Comparison of ENCODE assay signal across 8 cellular contexts in the genomic region with DNA sequence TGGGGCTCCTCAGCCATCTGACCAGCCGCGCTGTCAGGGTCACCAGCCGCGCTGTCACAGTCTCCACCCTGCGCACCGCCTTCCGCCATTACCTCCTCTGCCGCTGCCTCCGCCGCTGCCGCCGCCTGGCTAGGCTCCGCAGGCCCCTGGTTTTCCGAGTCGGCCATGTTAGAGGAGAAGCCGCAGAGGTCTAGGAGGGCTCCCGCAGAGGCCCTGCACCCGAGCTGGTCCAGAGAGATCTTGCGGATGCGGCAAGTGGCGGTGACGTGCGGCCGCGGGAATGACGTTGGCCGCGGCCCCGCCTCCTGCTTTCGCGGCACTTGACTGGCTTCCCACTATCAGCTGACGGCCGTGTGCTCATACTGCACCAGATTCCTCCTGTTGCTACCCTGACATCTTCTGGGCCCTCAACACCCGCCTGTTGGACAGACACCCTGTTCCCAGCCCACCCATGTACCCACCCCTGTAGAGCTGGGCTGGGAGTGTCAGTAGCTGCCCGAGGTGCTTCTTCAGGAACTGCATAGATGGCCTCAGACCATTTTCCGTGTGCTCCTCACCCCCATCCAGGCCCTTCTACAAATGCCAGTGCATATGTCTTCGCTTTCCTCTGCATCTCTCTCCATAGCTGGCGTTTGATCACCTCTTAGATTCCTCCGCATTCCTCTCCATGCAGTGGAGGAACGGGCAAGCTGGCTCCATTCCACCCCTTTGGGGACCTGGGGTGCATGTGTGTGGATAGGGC. TPM values are rescaled to one million over a fixed set of nuclear protein-coding genes. Genes with fewer than 3 reads are reported as not detected.
A peak's percentile ranks its signal among the peaks of the same experiment; 100 is the strongest.
DNase-seq lines count a peak whose midpoint lies in the region; ATAC-seq and TF ChIP-seq lines count a peak whose summit lies in the region.

A gene with protein sequence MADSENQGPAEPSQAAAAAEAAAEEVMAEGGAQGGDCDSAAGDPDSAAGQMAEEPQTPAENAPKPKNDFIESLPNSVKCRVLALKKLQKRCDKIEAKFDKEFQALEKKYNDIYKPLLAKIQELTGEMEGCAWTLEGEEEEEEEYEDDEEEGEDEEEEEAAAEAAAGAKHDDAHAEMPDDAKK (minus strand): TSS at position 242 of the 742 bp plus-strand sequence. CDS start 75 bp downstream, at position 167.

- no peak within 1 kb of the TSS for H3K27ac ChIP-seq in ectodermal cell (ENCODE audit: insufficient read depth, low read depth, low read length, poor library complexity, severe bottlenecking)

- H3K27me3 ChIP-seq in ectodermal cell (ENCODE audit: control insufficient read depth, insufficient read depth, low read length, poor library complexity, severe bottlenecking): no peaks in the 10 kb centered on the region

- H3K36me3 ChIP-seq in ectodermal cell (ENCODE audit: control insufficient read depth, insufficient read depth, low read length): no peaks in the 10 kb centered on the region

- peak within 1 kb of the TSS; percentile 56 for H3K4me3 ChIP-seq in ectodermal cell (ENCODE audit: insufficient read depth, low read depth, low read length)

- DNase-seq in GM13977 (ENCODE audit: low spot score) (peak; percentile 63), NCI-H2029 (lab: John Stamatoyannopoulos, UW) (peak; percentile 15), medulla oblongata (ENCODE audit: extremely low spot score) (peak; percentile 64), NAMALWA (ENCODE audit: low spot score) (no peak)
- peak; percentile 79 for DNase-seq in activated CD8-positive, alpha-beta T cell treated with anti-CD3 and anti-CD28 coated beads for 36 hours
- peak; percentile 33 for DNase-seq in stimulated activated CD8-positive, alpha-beta memory T cell treated with anti-CD3 and anti-CD28 coated beads, Interleukin-12 subunit alpha, Interleukin-12 subunit beta, amount 100 ng/mL, for 1 hour (ENCODE audit: low read depth)

- no peaks in the 10 kb centered on the region for H3K4me1 ChIP-seq in ectodermal cell (ENCODE audit: control insufficient read depth, insufficient read depth, low read length)

- peak within 1 kb of the TSS; percentile 73 for H3K27ac Mint-ChIP-seq in activated CD8-positive, alpha-beta T cell treated with anti-CD3 and anti-CD28 coated beads for 36 hours

- in situ Hi-C loops in GM13977 (cut with MboI; ENCODE audit: low pct_unique_long_range_greater_than_20kb, low sequenced_read_pairs, unreplicated experiment): no loop called here

- H3K4me1 Mint-ChIP-seq in activated CD8-positive, alpha-beta T cell treated with anti-CD3 and anti-CD28 coated beads for 36 hours (ENCODE audit: low read depth): peaks cover 10% of the 10 kb centered on the region

- peaks cover 2% of the 10 kb centered on the region for H3K9me3 Mint-ChIP-seq in activated CD8-positive, alpha-beta T cell treated with anti-CD3 and anti-CD28 coated beads for 36 hours

- 60 to 61% methylated on average over 40 of the region's 40 CpGs for WGBS in ectodermal cell, 2 experiments

- no peaks in the 10 kb centered on the region for H3K9me3 ChIP-seq in ectodermal cell (ENCODE audit: control insufficient read depth, low read length)

- POLR2A ChIA-PET in activated CD8-positive, alpha-beta T cell treated with anti-CD3 and anti-CD28 coated beads for 36 hours (lab: Charles Lee): interaction anchor here (1.0 to 1.2 kb wide), 2 partner anchors 12 to 14 kb away, joined by 3 to 4 read pairs; no protein-coding TSS in a partner anchor

- ATAC-seq in HG02763 (IDR thresholded peaks at IDR 0.05; ENCODE audit: unreplicated experiment): peak; percentile 94
- ATAC-seq in activated CD8-positive, alpha-beta T cell treated with anti-CD3 and anti-CD28 coated beads for 36 hours: peak; percentile 87

- H3K36me3 Mint-ChIP-seq in activated CD8-positive, alpha-beta T cell treated with anti-CD3 and anti-CD28 coated beads for 36 hours (ENCODE audit: low read depth): peaks cover 22% of the 10 kb centered on the region

- TF ChIP-seq CTCF in GM13977 (IDR thresholded peaks at IDR 0.05; ENCODE audit: extremely low read depth, insufficient read depth, missing control alignments): no peak
- TF ChIP-seq CTCF in activated CD8-positive, alpha-beta T cell treated with anti-CD3 and anti-CD28 coated beads for 36 hours (IDR thresholded peaks at IDR 0.05): no peak

- H3K27me3 Mint-ChIP-seq in activated CD8-positive, alpha-beta T cell treated with anti-CD3 and anti-CD28 coated beads for 36 hours: no peaks in the 10 kb centered on the region

- intact Hi-C loops in activated CD8-positive, alpha-beta T cell treated with anti-CD3 and anti-CD28 coated beads for 36 hours (cut with micrococcal nuclease): no loop called here

- CTCF ChIA-PET in activated CD8-positive, alpha-beta T cell treated with anti-CD3 and anti-CD28 coated beads for 36 hours (lab: Charles Lee): interaction anchor here (1.0 to 1.2 kb wide), 2 partner anchors 10 to 158 kb away, joined by 3 read pairs; no protein-coding TSS in a partner anchor

- H3K4me3 Mint-ChIP-seq in activated CD8-positive, alpha-beta T cell treated with anti-CD3 and anti-CD28 coated beads for 36 hours: peak within 1 kb of the TSS; percentile 80

RNA-seq across cellular contexts. Expression of the gene that starts here (rescaled TPM):
- total RNA-seq in activated CD8-positive, alpha-beta T cell treated with anti-CD3 and anti-CD28 coated beads for 36 hours: 1 to 10 TPM; 5.4 to 5.8 TPM
- polyA plus RNA-seq in ectodermal cell (2013, experiment 1 of 4): 10.2 TPM
- polyA plus RNA-seq in ectodermal cell (2013, experiment 2 of 4): 8.3 TPM
- 8.0 TPM for polyA plus RNA-seq in ectodermal cell (2013, experiment 3 of 4)
- 9.3 TPM for polyA plus RNA-seq in ectodermal cell (2013, experiment 4 of 4)
